8 cellular contexts compared by ENCODE assay signal in the genomic region with DNA sequence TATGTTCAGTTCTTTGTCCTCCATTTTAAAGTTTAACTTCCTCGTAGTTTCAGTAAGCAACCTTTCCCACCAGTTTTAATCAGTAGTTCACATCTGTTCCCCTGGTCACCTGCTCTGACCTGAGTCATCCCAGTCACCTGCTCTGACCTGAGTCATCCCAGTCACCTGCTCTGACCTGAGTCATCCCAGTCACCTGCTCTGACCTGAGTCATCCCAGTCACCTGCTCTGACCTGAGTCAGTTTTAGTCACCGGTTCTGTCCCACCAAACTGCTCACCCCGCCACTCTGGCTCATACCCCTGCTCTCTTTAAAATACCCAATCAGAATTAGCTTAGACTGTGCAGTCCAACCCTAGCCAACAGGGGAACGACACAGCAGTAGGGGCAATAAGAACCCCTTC.
DNase-seq lines count a peak whose midpoint lies in the region; ATAC-seq, FAIRE-seq and TF ChIP-seq lines count a peak whose summit lies in the region.
"Not testable (repeated sequence)": the region's sequence is repeated elsewhere in the genome, so short reads cannot be mapped to it uniquely, and the experiment has no call there.

No MANE protein-coding gene starts in this region.

- not testable (repeated sequence) for H3K9ac ChIP-seq in K562 (ENCODE audit: insufficient read depth in 1 of 2, low read depth in 2 of 2, low read length in 2 of 2)
- H3K9ac ChIP-seq in neuronal stem cell (ENCODE audit: low read depth, low read length, poor library complexity) = peak overlapping the region; percentile 17

- not testable (repeated sequence) for H3K4me3 Mint-ChIP-seq in Calu3 (ENCODE audit: low read depth, unreplicated experiment)

- H3K4me3 ChIP-seq in LNCaP clone FGC (ENCODE audit: low read depth, low read length); RWPE2 (ENCODE audit: severe bottlenecking); K562; neuronal stem cell (ENCODE audit: low read length in 2 of 2): not testable (repeated sequence)

- H2BK12ac ChIP-seq in neuronal stem cell (ENCODE audit: low read length) = not testable (repeated sequence)

- H3K36me3 ChIP-seq in RWPE2 (ENCODE audit: low read depth); K562 (ENCODE audit: control insufficient read depth, insufficient read depth, low read length); neuronal stem cell (replicated peaks in 1 of 2; ENCODE audit: control insufficient read depth in 2 of 2, insufficient read depth in 2 of 2, low read length in 2 of 2): not testable (repeated sequence)

- H3K27ac ChIP-seq in RWPE2 (ENCODE audit: poor library complexity, severe bottlenecking); K562 (ENCODE audit: extremely low read depth, low read depth, low read length); neuronal stem cell (replicated peaks; ENCODE audit: low read length): not testable (repeated sequence)
- peak overlapping the region; percentile 60 for H3K27ac ChIP-seq in foreskin keratinocyte

- POLR2A ChIA-PET in K562 (lab: Yijun Ruan, JAX) = not testable (repeated sequence)

- DNase-seq in Calu3 (peak; percentile 31), LNCaP clone FGC (ENCODE audit: low read depth) (peak; percentile 4), foreskin keratinocyte (peak; percentile 29 to 44)
- not testable (repeated sequence) for DNase-seq in RWPE2 (ENCODE audit: low spot score); K562 (ENCODE audit: extremely low read depth in 1 of 4, low spot score in 3 of 4); neuronal stem cell (ENCODE audit: low spot score)

- not testable (repeated sequence) for TF ChIP-seq CTCF in Calu3 (IDR thresholded peaks at IDR 0.05; ENCODE audit: unreplicated experiment); LNCaP clone FGC (IDR thresholded peaks at IDR 0.05; ENCODE audit: control insufficient read depth, extremely low read depth, insufficient read depth); RWPE2 (IDR thresholded peaks at IDR 0.05; ENCODE audit: poor library complexity, severe bottlenecking); K562 (IDR thresholded peaks at IDR 0.05 in 2 of 3, conservative IDR thresholded peaks at IDR 0.05 in 1 of 3; ENCODE audit: insufficient read depth in 2 of 3, low read depth in 1 of 3, low read length in 3 of 3); foreskin keratinocyte (conservative IDR thresholded peaks at IDR 0.05)

- not testable (repeated sequence) for H3K27me3 Mint-ChIP-seq in Calu3 (ENCODE audit: unreplicated experiment)

- not testable (repeated sequence) for H2BK15ac ChIP-seq in neuronal stem cell (ENCODE audit: low read length)

- not testable (repeated sequence) for TF ChIP-seq RAD21 in K562 (CRISPR knock-in tag; conservative IDR thresholded peaks at IDR 0.05 in 1 of 2, IDR thresholded peaks at IDR 0.05 in 1 of 2)

- not testable (repeated sequence) for H2AK5ac ChIP-seq in neuronal stem cell (ENCODE audit: low read depth, low read length)

- not testable (repeated sequence) for H3K79me2 ChIP-seq in K562 (ENCODE audit: control insufficient read depth, insufficient read depth, low read length)

- intact Hi-C loops in Calu3 (cut with micrococcal nuclease; ENCODE audit: unreplicated experiment); K562 (cut with micrococcal nuclease): not testable (repeated sequence)

- not testable (repeated sequence) for TF ChIP-seq POLR2A in K562 (conservative IDR thresholded peaks at IDR 0.05)

- not testable (repeated sequence) for FAIRE-seq in K562 (lab: Jason Lieb, UNC)

- H3K4ac ChIP-seq in neuronal stem cell (ENCODE audit: low read length) = not testable (repeated sequence)

- H4K8ac ChIP-seq in neuronal stem cell (ENCODE audit: low read depth, low read length) = not testable (repeated sequence)

- H3K23ac ChIP-seq in neuronal stem cell (ENCODE audit: low read depth, low read length, poor library complexity) = not testable (repeated sequence)

- H3K27me3 ChIP-seq in RWPE2 (ENCODE audit: insufficient read depth, poor library complexity, severe bottlenecking); K562 (ENCODE audit: control insufficient read depth in 2 of 2, insufficient read depth in 2 of 2, low read length in 2 of 2); foreskin keratinocyte; neuronal stem cell (ENCODE audit: control insufficient read depth in 3 of 3, insufficient read depth in 3 of 3, low read depth in 1 of 3, low read length in 3 of 3): not testable (repeated sequence)

- WGBS in K562 (ENCODE audit: insufficient coverage, low coverage, missing lambda C conversion rate) = 0% methylated on average over 4 of the region's 4 CpGs
- no CpG with 5 or more reads among the region's 4 CpGs for WGBS in neuronal stem cell (ENCODE audit: extremely low coverage in 2 of 2, insufficient read length in 2 of 2, insufficient replicate concordance in 1 of 2), 2 donors

- not testable (repeated sequence) for H3K4me1 ChIP-seq in RWPE2 (ENCODE audit: insufficient read depth, poor library complexity, severe bottlenecking); K562 (replicated peaks in 1 of 2; ENCODE audit: control insufficient read depth in 2 of 2, insufficient read depth in 2 of 2, low read length in 2 of 2); foreskin keratinocyte; neuronal stem cell (ENCODE audit: control insufficient read depth in 2 of 2, insufficient read depth in 1 of 2, low read depth in 1 of 2, low read length in 2 of 2)

- not testable (repeated sequence) for TF ChIP-seq EP300 in K562 (IDR thresholded peaks at IDR 0.05; ENCODE audit: low read length)

- not testable (repeated sequence) for H2BK120ac ChIP-seq in neuronal stem cell (ENCODE audit: low read depth, low read length)

- H3K18ac ChIP-seq in neuronal stem cell (ENCODE audit: low read length) = not testable (repeated sequence)

- not testable (repeated sequence) for BruUV-seq in Calu3 (replicated peaks; lab: Mats Ljungman, UMichigan); K562 (replicated peaks; lab: Mats Ljungman, UMichigan)

- not testable (repeated sequence) for H2BK5ac ChIP-seq in neuronal stem cell (ENCODE audit: low read length)

- not testable (repeated sequence) for H3K9me3 ChIP-seq in RWPE2 (ENCODE audit: severe bottlenecking); K562 (replicated peaks; ENCODE audit: control insufficient read depth, insufficient read depth, low read depth, low read length); neuronal stem cell (replicated peaks in 1 of 2; ENCODE audit: control insufficient read depth in 2 of 2, insufficient read depth in 1 of 2, low read depth in 1 of 2, low read length in 2 of 2)

- not testable (repeated sequence) for H3K4me2 ChIP-seq in K562 (ENCODE audit: insufficient read depth, low read length); neuronal stem cell (ENCODE audit: insufficient read depth, low read length, poor library complexity, severe bottlenecking)

- ATAC-seq in GM19023 (IDR thresholded peaks at IDR 0.05; ENCODE audit: unreplicated experiment) (peak; percentile 50), HG02973 (IDR thresholded peaks at IDR 0.05; ENCODE audit: unreplicated experiment) (peak; percentile 64), RWPE2 (ENCODE audit: low read depth) (peak; percentile 68; the same call in 2 of the 3 replicates), foreskin keratinocyte (peak; percentile 97)
- not testable (repeated sequence) for ATAC-seq in K562

- H4K91ac ChIP-seq in neuronal stem cell (ENCODE audit: low read depth, low read length, poor library complexity) = not testable (repeated sequence)

- not testable (repeated sequence) for H3K9me3 Mint-ChIP-seq in Calu3 (ENCODE audit: low read depth, unreplicated experiment)

- H3K9me1 ChIP-seq in K562 (ENCODE audit: control insufficient read depth, insufficient read depth, low read length) = not testable (repeated sequence)

- CTCF ChIA-PET in Calu3 (lab: Charles Lee); K562 (lab: Yijun Ruan, JAX; ENCODE audit: low intra/inter-chr PET ratio): not testable (repeated sequence)

- H3K79me1 ChIP-seq in neuronal stem cell (ENCODE audit: low read depth, low read length) = not testable (repeated sequence)

- not testable (repeated sequence) for H3K4me1 Mint-ChIP-seq in Calu3 (ENCODE audit: low read depth, unreplicated experiment)

- H3K27ac Mint-ChIP-seq in Calu3 (ENCODE audit: unreplicated experiment) = peak overlapping the region; percentile 95

- in situ Hi-C loops in K562 (cut with MboI) = not testable (repeated sequence)

- H2AFZ ChIP-seq in K562 (ENCODE audit: low read depth, low read length); neuronal stem cell (ENCODE audit: low read length): not testable (repeated sequence)

- not testable (repeated sequence) for H3K14ac ChIP-seq in neuronal stem cell (ENCODE audit: low read length)

- H3K36me3 Mint-ChIP-seq in Calu3 (ENCODE audit: insufficient read depth, unreplicated experiment) = not testable (repeated sequence)

- H4K20me1 ChIP-seq in K562 (replicated peaks; ENCODE audit: control insufficient read depth, insufficient read depth, low read length) = not testable (repeated sequence)

TF ChIP-seq in K562, 482 proteins besides CTCF, POLR2A, EP300 and RAD21:
- peak; percentile 85 for TF ChIP-seq FOSL1 (tag; conservative IDR thresholded peaks at IDR 0.05)
